8 cellular contexts compared by ENCODE assay signal in genomic region chr10:34814228-34815173, GRCh38. TPM values are rescaled to one million over a fixed set of nuclear protein-coding genes. Genes with fewer than 3 reads are reported as not detected.
DNase-seq lines count a peak whose midpoint lies in the region; ATAC-seq, FAIRE-seq and TF ChIP-seq lines count a peak whose summit lies in the region.

No MANE protein-coding gene starts in this region.

- H3K36me3 ChIP-seq in endocrine pancreas (ENCODE audit: control insufficient read depth, insufficient read depth, low read length) (no peaks in the 10 kb centered on the region), aorta (ENCODE audit: control insufficient read depth in 1 of 2, insufficient read depth in 2 of 2, low read length in 1 of 2) (no peaks in the 10 kb centered on the region)

- H3K4me3 Mint-ChIP-seq in H9, result peak overlapping the region; percentile 89 to 92

- peaks cover 48% of the 10 kb centered on the region in 2 experiments for H3K4me1 Mint-ChIP-seq in H9

- no peaks in the 10 kb centered on the region for H3K9me3 ChIP-seq in H9 (ENCODE audit: control insufficient read depth, low read depth, low read length)
- H3K9me3 ChIP-seq in endocrine pancreas (ENCODE audit: control insufficient read depth, low read length), result no peaks in the 10 kb centered on the region
- no peaks in the 10 kb centered on the region for H3K9me3 ChIP-seq in aorta (ENCODE audit: control insufficient read depth, low read length)

- peak overlapping the region; percentile 66 for H3K18ac ChIP-seq in H9 (ENCODE audit: insufficient read length, low read depth, low read length)

- no peak overlapping the region for H3K27ac ChIP-seq in H9 (ENCODE audit: insufficient read length, low read depth, low read length)
- H3K27ac ChIP-seq in aorta (ENCODE audit: low read depth in 1 of 2, low read length in 2 of 2), result peak overlapping the region in 1 of 2 donors; percentile 9

- H2AK5ac ChIP-seq in H9 (ENCODE audit: insufficient read length, low read length), result no peak overlapping the region

- H2BK12ac ChIP-seq in H9 (ENCODE audit: insufficient read length, low read depth, low read length), result no peak overlapping the region

- TF ChIP-seq CTCF in H9 (conservative IDR thresholded peaks at IDR 0.05), result no peak

- no peak overlapping the region for H3K4me3 ChIP-seq in endocrine pancreas (ENCODE audit: control insufficient read depth, insufficient read depth, low read length)
- peak overlapping the region; percentile 83 to 86 for H3K4me3 ChIP-seq in aorta (ENCODE audit: low read length in 2 of 2)

- H3K4me1 ChIP-seq in H9 (ENCODE audit: insufficient read depth, low read length) (peaks cover 6% of the 10 kb centered on the region; the same call in 1 of the 2 replicates), endocrine pancreas (ENCODE audit: control insufficient read depth, insufficient read depth, low read length) (no peaks in the 10 kb centered on the region), aorta (ENCODE audit: control insufficient read depth in 1 of 2, insufficient read depth in 2 of 2, low read length in 2 of 2) (no peaks in the 10 kb centered on the region)

- DNase-seq in GM03348 (ENCODE audit: low spot score) (peak; percentile 85), H9 (peak; percentile 73), RKO (ENCODE audit: low spot score) (peak; percentile 48), midbrain (lab: John Stamatoyannopoulos, UW) (peak; percentile 14), aorta (peak; percentile 51 to 84), NCI-H187 treated with DMSO at 0.1 percent for 48 hours (lab: John Stamatoyannopoulos, UW) (no peak), RCC 7860 (ENCODE audit: low spot score) (no peak)

- WGBS in H9 (ENCODE audit: extremely low coverage, insufficient read length, low lambda C conversion rate), result no CpG with 5 or more reads among the region's 120 CpGs
- WGBS in aorta, 2 donors, result 1% methylated on average over 78 to 120 of the region's 120 CpGs

- peak overlapping the region; percentile 89 for H3K14ac ChIP-seq in H9 (ENCODE audit: insufficient read depth, low read length)

- peak overlapping the region; percentile 71 for H3K9ac ChIP-seq in H9 (ENCODE audit: extremely low read depth, insufficient read length, low read length)
- H3K9ac ChIP-seq in endocrine pancreas (ENCODE audit: control insufficient read depth, insufficient read depth, low read length), result peak overlapping the region; percentile 89

- intact Hi-C loops in aorta (cut with DNase I), result loop anchor here (5.0 to 10.0 kb wide), 3 partner anchors 110 to 152 kb away; no protein-coding TSS in a partner anchor

- no peak for FAIRE-seq in RCC 7860 (lab: Jason Lieb, UNC)

- H3K27ac Mint-ChIP-seq in H9, result peak overlapping the region in 2 of 3 experiments; percentile 84 to 86; a peak in 2 of 7 replicates

- no peak overlapping the region for H4K8ac ChIP-seq in H9 (replicated peaks; ENCODE audit: insufficient read length, low read depth, low read length)

- H4K20me1 ChIP-seq in H9 (ENCODE audit: control insufficient read depth, insufficient read depth, insufficient read length), result no peaks in the 10 kb centered on the region

- H2BK20ac ChIP-seq in H9 (ENCODE audit: low read depth, low read length, poor library complexity, severe bottlenecking), result no peak overlapping the region

- no peak overlapping the region for H3K56ac ChIP-seq in H9 (ENCODE audit: insufficient read length, low read depth, low read length)

- peaks cover 5% of the 10 kb centered on the region for H3K79me1 ChIP-seq in H9 (ENCODE audit: insufficient read depth, low read depth, low read length, poor library complexity, severe bottlenecking)

- H3K27me3 ChIP-seq in H9 (ENCODE audit: insufficient read depth, low read length) (peaks cover 5% of the 10 kb centered on the region; the same call in 1 of the 2 replicates), endocrine pancreas (ENCODE audit: control insufficient read depth, insufficient read depth, low read length) (no peaks in the 10 kb centered on the region), aorta (ENCODE audit: control insufficient read depth in 1 of 2, insufficient read depth in 2 of 2, low read length in 1 of 2) (no peaks in the 10 kb centered on the region)

- H2AFZ ChIP-seq in H9 (ENCODE audit: low read length), result no peak overlapping the region

- no peak overlapping the region for H3K23ac ChIP-seq in H9 (ENCODE audit: insufficient read length, low read depth, low read length)

- no peak overlapping the region for H2BK15ac ChIP-seq in H9 (ENCODE audit: low read depth, low read length)

- no peak overlapping the region for H4K5ac ChIP-seq in H9 (ENCODE audit: insufficient read length, low read depth, low read length)

- no peak overlapping the region for H3T11ph ChIP-seq in H9 (ENCODE audit: low read length)

- ATAC-seq in aorta (ENCODE audit: low FRiP score), result peak; percentile 55

- H3K9me3 Mint-ChIP-seq in H9, result no peaks in the 10 kb centered on the region

- no peak overlapping the region for H2BK5ac ChIP-seq in H9 (ENCODE audit: insufficient read length, low read length)

- H3K36me3 Mint-ChIP-seq in H9 (ENCODE audit: insufficient read depth in 1 of 3, low read depth in 3 of 3), result no peaks in the 10 kb centered on the region

- H3K4ac ChIP-seq in H9 (ENCODE audit: low read depth, low read length), result no peak overlapping the region

- no peak overlapping the region for H2BK120ac ChIP-seq in H9 (ENCODE audit: low read depth, low read length, poor library complexity, severe bottlenecking)

- peak overlapping the region; percentile 75 for H3K4me2 ChIP-seq in H9 (ENCODE audit: insufficient read depth, insufficient read length, low read length)

- H3K27me3 Mint-ChIP-seq in H9 (ENCODE audit: low read depth), result peaks cover 35% of the 10 kb centered on the region

- peaks cover 14% of the 10 kb centered on the region for H3K23me2 ChIP-seq in H9 (ENCODE audit: insufficient read length, low read depth, low read length, poor library complexity, severe bottlenecking)

- peaks cover 20% of the 10 kb centered on the region; the same call in 1 of the 2 replicates for H3K79me2 ChIP-seq in H9 (ENCODE audit: insufficient read depth, low read length)

- H4K91ac ChIP-seq in H9 (ENCODE audit: insufficient read length, low read depth, low read length), result no peak overlapping the region

RNA-seq across cellular contexts. Expression of gene PARD3, which starts 0.6 kb away (rescaled TPM):
- total RNA-seq in H9 (2021) (44.7 and 47.2 TPM in 2 replicates), aorta (10 to 100 TPM; 27.7 to 33.0 TPM)
- 10 to 100 TPM in 1 of 2 donors, 1 to 10 TPM in 1; 6.4 to 29.7 TPM for polyA plus RNA-seq in aorta

Comparison
In these comparisons a context has a peak if more than half of its experiments do, and no peak if none do; other contexts are left out.
1. DNase-seq: peak in GM03348 (single experiment), H9 (single experiment), RKO (single experiment), midbrain (single experiment) and aorta (2 of 2); none in NCI-H187 treated with DMSO at 0.1 percent for 48 hours (single experiment) and RCC 7860 (single experiment).